Comparison of ENCODE assay signal across 8 cellular contexts in the genomic region with DNA sequence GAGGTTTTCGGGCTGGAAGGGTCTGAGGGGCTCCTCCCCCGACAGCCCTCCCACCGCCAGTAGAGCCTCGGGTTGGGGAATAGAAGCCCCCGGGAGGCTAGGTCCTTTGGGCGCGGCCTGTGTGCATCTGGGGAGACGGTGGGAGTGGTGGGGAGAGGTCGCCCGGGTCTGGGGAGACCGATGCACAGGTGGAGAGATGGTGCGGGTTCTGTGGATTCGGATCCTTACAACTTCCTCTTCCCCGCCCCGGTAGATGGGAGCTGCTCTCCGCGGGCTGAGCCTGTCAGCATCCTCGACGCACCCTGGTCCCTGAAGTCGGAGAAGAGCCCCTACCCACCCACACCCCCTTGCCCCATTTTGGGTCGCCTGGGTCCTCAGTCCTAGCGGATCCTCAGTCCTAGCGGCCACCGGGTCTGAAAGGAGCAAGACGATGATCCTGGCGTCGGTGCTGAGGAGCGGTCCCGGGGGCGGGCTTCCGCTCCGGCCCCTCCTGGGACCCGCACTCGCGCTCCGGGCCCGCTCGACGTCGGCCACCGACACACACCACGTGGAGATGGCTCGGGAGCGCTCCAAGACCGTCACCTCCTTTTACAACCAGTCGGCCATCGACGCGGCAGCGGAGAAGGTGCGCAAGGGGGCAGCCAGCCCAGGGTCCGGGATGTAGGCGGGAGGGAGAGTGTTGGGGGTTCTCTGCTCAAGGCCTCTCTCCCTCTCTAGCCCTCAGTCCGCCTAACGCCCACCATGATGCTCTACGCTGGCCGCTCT. TPM values are rescaled to one million over a fixed set of nuclear protein-coding genes. Genes with fewer than 3 reads are reported as not detected.
DNase-seq lines count a peak whose midpoint lies in the region; ATAC-seq and TF ChIP-seq lines count a peak whose summit lies in the region.

No MANE protein-coding gene starts in this region.

- H3K4me1 ChIP-seq in lower lobe of right lung (peaks cover 31% of the 10 kb centered on the region), upper lobe of right lung (peaks cover 23% of the 10 kb centered on the region)

- H3K27me3 ChIP-seq in brain microvascular endothelial cell (replicated peaks) (no peaks in the 10 kb centered on the region), lower lobe of right lung (ENCODE audit: low read depth) (no peaks in the 10 kb centered on the region), upper lobe of right lung (no peaks in the 10 kb centered on the region)

- H3K27ac Mint-ChIP-seq in activated naive CD4-positive, alpha-beta T cell treated with anti-CD3 and anti-CD28 coated beads for 36 hours: no peak overlapping the region

- intact Hi-C loops in activated naive CD4-positive, alpha-beta T cell treated with anti-CD3 and anti-CD28 coated beads for 36 hours (cut with micrococcal nuclease): loop anchor here (2.0 kb wide), 1 partner anchor 14 kb away; a partner anchor contains a TSS
- intact Hi-C loops in lower lobe of right lung (cut with DNase I) (no loop called here), upper lobe of right lung (cut with DNase I) (no loop called here)

- in situ Hi-C loops in brain microvascular endothelial cell (cut with HindIII; ENCODE audit: low pct_ligation_motif_present, low sequenced_read_pairs): no loop called here

- ATAC-seq in lower lobe of right lung (peak in 1 of 2 donors; percentile 1), upper lobe of right lung (no peak), HG02623 (IDR thresholded peaks at IDR 0.05; ENCODE audit: unreplicated experiment) (no peak)

- peaks cover 29% of the 10 kb centered on the region for H3K4me1 Mint-ChIP-seq in activated naive CD4-positive, alpha-beta T cell treated with anti-CD3 and anti-CD28 coated beads for 36 hours (ENCODE audit: low read depth)

- H3K4me3 ChIP-seq in brain microvascular endothelial cell (ENCODE audit: low read depth, low read length) (peak overlapping the region; percentile 85), lower lobe of right lung (peak overlapping the region; percentile 90), upper lobe of right lung (peak overlapping the region; percentile 95)

- CTCF ChIA-PET in activated naive CD4-positive, alpha-beta T cell treated with anti-CD3 and anti-CD28 coated beads for 36 hours (lab: Charles Lee): interaction anchor here (1.4 kb wide), 1 partner anchor 33 kb away, joined by 6 read pairs; no protein-coding TSS in a partner anchor

- H3K36me3 Mint-ChIP-seq in activated naive CD4-positive, alpha-beta T cell treated with anti-CD3 and anti-CD28 coated beads for 36 hours (ENCODE audit: low read depth): peaks cover 11% of the 10 kb centered on the region

- H3K9me3 Mint-ChIP-seq in activated naive CD4-positive, alpha-beta T cell treated with anti-CD3 and anti-CD28 coated beads for 36 hours: no peaks in the 10 kb centered on the region

- H3K27me3 Mint-ChIP-seq in activated naive CD4-positive, alpha-beta T cell treated with anti-CD3 and anti-CD28 coated beads for 36 hours (ENCODE audit: low read depth): no peaks in the 10 kb centered on the region

- H3K9me3 ChIP-seq in lower lobe of right lung: no peaks in the 10 kb centered on the region
- no peaks in the 10 kb centered on the region for H3K9me3 ChIP-seq in upper lobe of right lung

- DNase-seq in activated naive CD4-positive, alpha-beta T cell treated with anti-CD3 and anti-CD28 coated beads for 36 hours: no peak
- DNase-seq in activated naive CD4-positive, alpha-beta T cell treated with anti-CD3 and anti-CD28 coated beads, Interleukin-2, amount 50 U/mL, for 16 hours: no peak
- DNase-seq in brain microvascular endothelial cell (no peak), lower lobe of right lung (no peak), upper lobe of right lung (no peak), foreskin melanocyte (no peak)
- DNase-seq in stimulated activated CD4-positive, alpha-beta T cell treated with anti-CD3 and anti-CD28 coated beads, Interleukin-4, amount 100 ng/mL, for 4 hours: no peak

- TF ChIP-seq CTCF in brain microvascular endothelial cell (IDR thresholded peaks at IDR 0.05; ENCODE audit: low read depth, low read length, missing control alignments) (no peak), lower lobe of right lung (IDR thresholded peaks at IDR 0.05) (no peak), upper lobe of right lung (IDR thresholded peaks at IDR 0.05) (no peak)

- H3K36me3 ChIP-seq in brain microvascular endothelial cell (replicated peaks) (peaks cover 31% of the 10 kb centered on the region), lower lobe of right lung (peaks cover 38% of the 10 kb centered on the region), upper lobe of right lung (peaks cover 30% of the 10 kb centered on the region)

- peak overlapping the region; percentile 74 for H3K4me3 Mint-ChIP-seq in activated naive CD4-positive, alpha-beta T cell treated with anti-CD3 and anti-CD28 coated beads for 36 hours

- peak overlapping the region; percentile 60 for H3K27ac ChIP-seq in brain microvascular endothelial cell
- peak overlapping the region; percentile 90 for H3K27ac ChIP-seq in lower lobe of right lung
- peak overlapping the region; percentile 87 for H3K27ac ChIP-seq in upper lobe of right lung

RNA-seq across cellular contexts. Expression of a gene that starts 0.8 kb away (rescaled TPM):
- 10 to 100 TPM; 21.3 to 23.1 TPM for total RNA-seq in activated naive CD4-positive, alpha-beta T cell treated with anti-CD3 and anti-CD28 coated beads for 36 hours
- total RNA-seq in lower lobe of right lung (37.6 TPM), upper lobe of right lung (33.3 TPM)

RNA-seq across cellular contexts. Expression of a gene that starts 8.5 kb away (rescaled TPM):
- total RNA-seq in activated naive CD4-positive, alpha-beta T cell treated with anti-CD3 and anti-CD28 coated beads for 36 hours: 10 to 100 TPM; 58.1 to 64.5 TPM
- 79.1 TPM for total RNA-seq in lower lobe of right lung
- 80.4 TPM for total RNA-seq in upper lobe of right lung

RNA-seq across cellular contexts. Expression of a gene that starts 14.4 kb away (rescaled TPM):
- 10 to 100 TPM; 43.4 to 47.8 TPM for total RNA-seq in activated naive CD4-positive, alpha-beta T cell treated with anti-CD3 and anti-CD28 coated beads for 36 hours
- 65.6 TPM for total RNA-seq in lower lobe of right lung
- total RNA-seq in upper lobe of right lung: 72.7 TPM

RNA-seq across cellular contexts. Expression of a gene that starts 20.2 kb away (rescaled TPM):
- 1 to 10 TPM; 4.1 to 5.2 TPM for total RNA-seq in activated naive CD4-positive, alpha-beta T cell treated with anti-CD3 and anti-CD28 coated beads for 36 hours
- total RNA-seq in lower lobe of right lung: 2.4 TPM
- 1.8 TPM for total RNA-seq in upper lobe of right lung

RNA-seq across cellular contexts. Expression of a gene that starts 26.6 kb away (rescaled TPM):
- not detected for total RNA-seq in activated naive CD4-positive, alpha-beta T cell treated with anti-CD3 and anti-CD28 coated beads for 36 hours
- total RNA-seq in lower lobe of right lung (75.4 TPM), upper lobe of right lung (103 TPM)
